1 cellular context compared by ENCODE assay signal in genomic region chr11:107196732-107197131, GRCh38.
TF ChIP-seq lines count a peak whose summit lies in the region.

No MANE protein-coding gene starts in this region.

TF ChIP-seq in liver, 16 proteins besides CTCF, POLR2A, EP300 and RAD21 (continued from another document):
- TF ChIP-seq REST (IDR thresholded peaks at IDR 0.05) (no peak), HNF4G (IDR thresholded peaks at IDR 0.05) (peak; percentile 13)
